21 cellular contexts compared by ENCODE assay signal in genomic region chr5:57396701-57397100, GRCh38.
DNase-seq lines count a peak whose midpoint lies in the region; ATAC-seq and TF ChIP-seq lines count a peak whose summit lies in the region.
"Had no signal": no experiment of that assay in that cellular context is flagged by ENCODE, and none has a peak within 500 bp of the region (broad histone marks: within the 10 kb centered on the region; RNA-seq: fewer than 3 reads in every experiment).

No MANE protein-coding gene starts in this region.

- H3K79me2 ChIP-seq in DND-41 (ENCODE audit: insufficient read depth, low read length), result no peaks in the 10 kb centered on the region
- H3K79me2 ChIP-seq in neural cell (replicated peaks; ENCODE audit: insufficient read depth, low read length), result no peaks in the 10 kb centered on the region

- H3K9me2 ChIP-seq in neural cell (ENCODE audit: insufficient read depth, low read length), result no peaks in the 10 kb centered on the region

- no peak overlapping the region for H2AFZ ChIP-seq in DND-41 (ENCODE audit: low read depth, low read length)
- H2AFZ ChIP-seq in neural cell (ENCODE audit: low read depth, low read length), result no peak overlapping the region

- H3K27ac ChIP-seq in DND-41 (ENCODE audit: low read length) (no peak overlapping the region), neural cell (ENCODE audit: low read length) (peak overlapping the region; percentile 89), colonic mucosa (no peak overlapping the region)
- H3K27ac ChIP-seq: 22Rv1; A549; BLaER1 treated with 17β-estradiol and CSF1 and Interleukin-3, amounts not matched to agents 10 nM and 100 nM had no signal

- H3F3A ChIP-seq in neural cell (ENCODE audit: insufficient read depth, low read length, poor library complexity, severe bottlenecking), result peaks cover 4% of the 10 kb centered on the region

- H3K4me2 ChIP-seq in DND-41 (ENCODE audit: insufficient read depth, low read length) (no peak overlapping the region), neural cell (ENCODE audit: low read length) (no peak overlapping the region)
- H3K4me2 ChIP-seq: A549; BLaER1 treated with 17β-estradiol and CSF1 and Interleukin-3, amounts not matched to agents 10 nM and 100 nM had no signal

- H3K4me3 Mint-ChIP-seq in stimulated activated naive B cell treated with anti-CD40 and anti-IgM and Interleukin-4, amounts not matched to agents 10 μg/mL and 1 μg/mL and 100 μg/mL, for 72 hours, result no peak overlapping the region
- H3K4me3 Mint-ChIP-seq: CD14-positive monocyte; CD4-positive, alpha-beta T cell; CD8-positive, alpha-beta memory T cell had no signal

- H4K20me1 ChIP-seq in DND-41 (ENCODE audit: insufficient read depth, low read length) (no peaks in the 10 kb centered on the region), neural cell (ENCODE audit: insufficient read depth) (no peaks in the 10 kb centered on the region)
- H4K20me1 ChIP-seq: BLaER1 treated with 17β-estradiol and CSF1 and Interleukin-3, amounts not matched to agents 10 nM and 100 nM had no signal

- H3K9me3 Mint-ChIP-seq in stimulated activated naive B cell treated with anti-CD40 and anti-IgM and Interleukin-4, amounts not matched to agents 10 μg/mL and 1 μg/mL and 100 μg/mL, for 72 hours, result peaks cover 3% of the 10 kb centered on the region in 2 donors

- H3K4me1 Mint-ChIP-seq in stimulated activated naive B cell treated with anti-CD40 and anti-IgM and Interleukin-4, amounts not matched to agents 10 μg/mL and 1 μg/mL and 100 μg/mL, for 72 hours, result no peaks in the 10 kb centered on the region
- H3K4me1 Mint-ChIP-seq: CD14-positive monocyte; CD8-positive, alpha-beta memory T cell had no signal

- no peaks in the 10 kb centered on the region for H3K27me3 Mint-ChIP-seq in stimulated activated naive B cell treated with anti-CD40 and anti-IgM and Interleukin-4, amounts not matched to agents 10 μg/mL and 1 μg/mL and 100 μg/mL, for 72 hours

- no peak overlapping the region for H3K4me3 ChIP-seq in DND-41 (ENCODE audit: low read depth in 1 of 2, low read length in 2 of 2)
- H3K4me3 ChIP-seq in neural cell (ENCODE audit: low read length), result no peak overlapping the region
- H3K4me3 ChIP-seq in colonic mucosa, result no peak overlapping the region
- no peak overlapping the region for H3K4me3 ChIP-seq in H7 (ENCODE audit: insufficient read depth, low read depth, low read length)
- H3K4me3 ChIP-seq: A549; BLaER1 treated with 17β-estradiol and CSF1 and Interleukin-3, amounts not matched to agents 10 nM and 100 nM had no signal

- ATAC-seq in DND-41 (ENCODE audit: insufficient read depth, low read depth), result peak; percentile 68
- no peak for ATAC-seq in stimulated activated naive B cell treated with anti-CD40 and anti-IgM and Interleukin-4, amounts not matched to agents 10 μg/mL and 1 μg/mL and 100 μg/mL, for 72 hours (replicated peaks)
- ATAC-seq: A549 had no signal

- TF ChIP-seq CTCF in DND-41 (IDR thresholded peaks at IDR 0.05; ENCODE audit: borderline replicate concordance, extremely low read depth, low read length, poor library complexity, severe bottlenecking) (no peak), neural cell (IDR thresholded peaks at IDR 0.05; ENCODE audit: poor library complexity, severe bottlenecking) (no peak), colonic mucosa (IDR thresholded peaks at IDR 0.05) (no peak)

- H3K36me3 ChIP-seq in DND-41 (ENCODE audit: insufficient read depth, low read length) (no peaks in the 10 kb centered on the region), neural cell (ENCODE audit: insufficient read depth, low read length) (no peaks in the 10 kb centered on the region), colonic mucosa (no peaks in the 10 kb centered on the region), H7 (replicated peaks; ENCODE audit: control insufficient read depth, insufficient read depth, low read length) (no peaks in the 10 kb centered on the region)
- H3K36me3 ChIP-seq: BE2C; BLaER1 treated with 17β-estradiol and CSF1 and Interleukin-3, amounts not matched to agents 10 nM and 100 nM had no signal

- H3K36me3 Mint-ChIP-seq in stimulated activated naive B cell treated with anti-CD40 and anti-IgM and Interleukin-4, amounts not matched to agents 10 μg/mL and 1 μg/mL and 100 μg/mL, for 72 hours, result no peaks in the 10 kb centered on the region
- H3K36me3 Mint-ChIP-seq: CD14-positive monocyte; CD8-positive, alpha-beta memory T cell had no signal

- intact Hi-C loops in colonic mucosa (cut with DNase I), result no loop called here

- no peak for TF ChIP-seq EP300 in neural cell (conservative IDR thresholded peaks at IDR 0.05; ENCODE audit: poor library complexity, severe bottlenecking)

- in situ Hi-C loops in SK-MEL-5 (cut with HindIII; ENCODE audit: low pct_unique_long_range_greater_than_20kb, low sequenced_read_pairs), result no loop called here

- DNase-seq in DND-41 (no peak), SK-MEL-5 (ENCODE audit: low read depth, low spot score) (peak; percentile 50), colonic mucosa (no peak), H7 (no peak), NCI-H446 treated with DMSO at 0.1 percent for 48 hours (lab: John Stamatoyannopoulos, UW) (no peak)
- no peak for DNase-seq in stimulated activated naive B cell treated with anti-CD40 and anti-IgM and Interleukin-4, amounts not matched to agents 10 μg/mL and 1 μg/mL and 100 μg/mL, for 72 hours
- DNase-seq: ACHN; AML-193; BE2C; CD4-positive, alpha-beta T cell; CD8-positive, alpha-beta memory T cell; DMS 273 treated with DMSO at 0.1 percent for 48 hours; DMS79; GF-D8; GOT3; HCEC 1CT had no signal

- H3K9ac ChIP-seq in DND-41 (ENCODE audit: low read depth, low read length), result no peak overlapping the region
- H3K9ac ChIP-seq in neural cell (ENCODE audit: low read length), result no peak overlapping the region
- no peak overlapping the region for H3K9ac ChIP-seq in colonic mucosa (ENCODE audit: low read depth in 2 of 2, low read length in 2 of 2)
- H3K9ac ChIP-seq: BLaER1 treated with 17β-estradiol and CSF1 and Interleukin-3, amounts not matched to agents 10 nM and 100 nM had no signal

- H3K4me1 ChIP-seq in DND-41 (ENCODE audit: insufficient read depth, low read length) (peaks cover 11% of the 10 kb centered on the region), colonic mucosa (no peaks in the 10 kb centered on the region)
- H3K4me1 ChIP-seq: A549; BE2C; BLaER1 treated with 17β-estradiol and CSF1 and Interleukin-3, amounts not matched to agents 10 nM and 100 nM had no signal

- H3K27me3 ChIP-seq in DND-41 (ENCODE audit: insufficient read depth, low read length, poor library complexity), result no peaks in the 10 kb centered on the region
- no peaks in the 10 kb centered on the region for H3K27me3 ChIP-seq in neural cell (ENCODE audit: insufficient read depth, low read depth, low read length)
- no peaks in the 10 kb centered on the region for H3K27me3 ChIP-seq in colonic mucosa
- H3K27me3 ChIP-seq in H7 (ENCODE audit: control insufficient read depth, insufficient read depth, low read length), result no peaks in the 10 kb centered on the region
- H3K27me3 ChIP-seq: BE2C; BLaER1 treated with 17β-estradiol and CSF1 and Interleukin-3, amounts not matched to agents 10 nM and 100 nM had no signal

- H3K27ac Mint-ChIP-seq in stimulated activated naive B cell treated with anti-CD40 and anti-IgM and Interleukin-4, amounts not matched to agents 10 μg/mL and 1 μg/mL and 100 μg/mL, for 72 hours, result peak overlapping the region; percentile 27
- H3K27ac Mint-ChIP-seq: CD14-positive monocyte; CD4-positive, alpha-beta T cell; CD8-positive, alpha-beta memory T cell had no signal

- TF ChIP-seq RAD21 in neural cell (conservative IDR thresholded peaks at IDR 0.05), result no peak

- no peaks in the 10 kb centered on the region for H3K9me3 ChIP-seq in DND-41 (ENCODE audit: insufficient read depth, low read length, severe bottlenecking)
- no peaks in the 10 kb centered on the region for H3K9me3 ChIP-seq in neural cell (ENCODE audit: low read length)
- H3K9me3 ChIP-seq in colonic mucosa, result no peaks in the 10 kb centered on the region
- H3K9me3 ChIP-seq: A549; BE2C; BLaER1 treated with 17β-estradiol and CSF1 and Interleukin-3, amounts not matched to agents 10 nM and 100 nM had no signal

TF ChIP-seq in neural cell, 6 proteins besides CTCF, POLR2A, EP300 and RAD21:
- TF ChIP-seq SMC3 (conservative IDR thresholded peaks at IDR 0.05; ENCODE audit: poor library complexity) (no peak), POLR2AphosphoS5 (IDR thresholded peaks at IDR 0.05) (no peak), MXI1 (conservative IDR thresholded peaks at IDR 0.05; ENCODE audit: poor library complexity, severe bottlenecking) (no peak), REST (IDR thresholded peaks at IDR 0.05; ENCODE audit: borderline replicate concordance) (no peak), EZH2 (IDR thresholded peaks at IDR 0.05; ENCODE audit: borderline replicate concordance, insufficient read depth, low read length, poor library complexity, severe bottlenecking) (no peak), TAF1 (IDR thresholded peaks at IDR 0.05; ENCODE audit: low read depth) (no peak)
